In genomic region chr6:142819603-142820335, GRCh38 we compare ENCODE assay signal across 8 cellular contexts.
A peak's percentile ranks its signal among the peaks of the same experiment; 100 is the strongest.
DNase-seq lines count a peak whose midpoint lies in the region; ATAC-seq and TF ChIP-seq lines count a peak whose summit lies in the region.

No MANE protein-coding gene starts in this region.

- peaks cover 77% of the 10 kb centered on the region for H3K4me1 Mint-ChIP-seq in activated CD4-positive, alpha-beta memory T cell treated with anti-CD3 and anti-CD28 coated beads for 36 hours (ENCODE audit: low read depth)

- H3K4me3 ChIP-seq in fibroblast of the aortic adventitia (ENCODE audit: low read depth, low read length): peak overlapping the region; percentile 57
- H3K4me3 ChIP-seq in gastrocnemius medialis: peak overlapping the region; percentile 33 to 40 (median 35)
- H3K4me3 ChIP-seq in lower leg skin (ENCODE audit: low read depth, poor library complexity, severe bottlenecking): no peak overlapping the region

- CTCF ChIA-PET in activated CD4-positive, alpha-beta memory T cell treated with anti-CD3 and anti-CD28 coated beads for 36 hours (lab: Charles Lee): interaction anchor here (0.7 to 2.5 kb wide), 13 partner anchors 8 to 207 kb away, joined by 3 to 8 read pairs (median 3); no protein-coding TSS in a partner anchor

- H3K9me3 Mint-ChIP-seq in activated CD4-positive, alpha-beta memory T cell treated with anti-CD3 and anti-CD28 coated beads for 36 hours: peaks cover 4% of the 10 kb centered on the region

- POLR2A ChIA-PET in activated CD4-positive, alpha-beta memory T cell treated with anti-CD3 and anti-CD28 coated beads for 36 hours (lab: Charles Lee): interaction anchor here (0.6 to 6.4 kb wide), 19 partner anchors 9 to 631 kb away, joined by 3 to 34 read pairs (median 5); partner anchors contain the start of genes ADAT2, HIVEP2 and PEX3

- in situ Hi-C loops in KBM-7 (cut with MboI; ENCODE audit: low pct_unique_long_range_greater_than_20kb, low sequenced_read_pairs) (no loop called here), gastrocnemius medialis (cut with MboI; ENCODE audit: low sequenced_read_pairs in 4 of 4) (no loop called here)

- H3K36me3 Mint-ChIP-seq in activated CD4-positive, alpha-beta memory T cell treated with anti-CD3 and anti-CD28 coated beads for 36 hours: peaks cover 21% of the 10 kb centered on the region

- TF ChIP-seq CTCF in fibroblast of the aortic adventitia (IDR thresholded peaks at IDR 0.05; ENCODE audit: insufficient read depth, low read length): no peak
- no peak for TF ChIP-seq CTCF in gastrocnemius medialis (IDR thresholded peaks at IDR 0.05 in 4 of 5, conservative IDR thresholded peaks at IDR 0.05 in 1 of 5)
- TF ChIP-seq CTCF in lower leg skin (IDR thresholded peaks at IDR 0.05): no peak

- intact Hi-C loops in activated CD4-positive, alpha-beta memory T cell treated with anti-CD3 and anti-CD28 coated beads for 36 hours (cut with micrococcal nuclease): loop anchor here (1.0 to 5.0 kb wide), 6 partner anchors 8 to 128 kb away; no protein-coding TSS in a partner anchor
- intact Hi-C loops in gastrocnemius medialis (cut with DNase I; ENCODE audit: low total_unique reads) (loop anchor here (5.0 kb wide), 1 partner anchor 128 kb away; the partner anchor contains the start of gene HIVEP2), lower leg skin (cut with DNase I; ENCODE audit: low total_unique reads) (no loop called here)

- ATAC-seq in GM21526 (IDR thresholded peaks at IDR 0.05; ENCODE audit: low FRiP score, unreplicated experiment) (peak; percentile 61), gastrocnemius medialis (peak in 1 of 2 donors; percentile 55)

- H3K9me3 ChIP-seq in gastrocnemius medialis: no peaks in the 10 kb centered on the region

- 19 to 22% methylated on average over 8 of the region's 8 CpGs for WGBS in lower leg skin, 2 donors

- H3K27ac Mint-ChIP-seq in activated CD4-positive, alpha-beta memory T cell treated with anti-CD3 and anti-CD28 coated beads for 36 hours: peak overlapping the region; percentile 97

- H3K27ac ChIP-seq in gastrocnemius medialis: peak overlapping the region; percentile 63 to 73 (median 69)

- no peaks in the 10 kb centered on the region for H3K36me3 ChIP-seq in gastrocnemius medialis

- H3K27me3 ChIP-seq in gastrocnemius medialis: no peaks in the 10 kb centered on the region

- TF ChIP-seq POLR2A in gastrocnemius medialis (IDR thresholded peaks at IDR 0.05) (no peak), lower leg skin (IDR thresholded peaks at IDR 0.05) (no peak)

- peaks cover 50 to 65% of the 10 kb centered on the region in 2 donors for H3K4me1 ChIP-seq in gastrocnemius medialis

- DNase-seq in EL (peak; percentile 18), KBM-7 (peak; percentile 77), fibroblast of the aortic adventitia (ENCODE audit: low read depth) (peak; percentile 56), gastrocnemius medialis (no peak), lower leg skin (ENCODE audit: low spot score in 2 of 2) (no peak), GM19238 (ENCODE audit: insufficient read length, low spot score) (no peak)
- peak; percentile 63 for DNase-seq in activated CD4-positive, alpha-beta memory T cell treated with anti-CD3 and anti-CD28 coated beads for 36 hours

- H3K4me3 Mint-ChIP-seq in activated CD4-positive, alpha-beta memory T cell treated with anti-CD3 and anti-CD28 coated beads for 36 hours: peak overlapping the region; percentile 79

- H3K27me3 Mint-ChIP-seq in activated CD4-positive, alpha-beta memory T cell treated with anti-CD3 and anti-CD28 coated beads for 36 hours: peaks cover 2% of the 10 kb centered on the region

Comparison
In these comparisons a context has a peak if more than half of its experiments do, and no peak if none do; other contexts are left out.
1. DNase-seq: peak in EL (single experiment), KBM-7 (single experiment), activated CD4-positive, alpha-beta memory T cell treated with anti-CD3 and anti-CD28 coated beads for 36 hours (single experiment) and fibroblast of the aortic adventitia (single experiment); none in gastrocnemius medialis (0 of 2), lower leg skin (0 of 2) and GM19238 (single experiment).